Comparison of ENCODE assay signal across 8 cellular contexts in genomic region chr9:3508531-3509374, GRCh38. TPM values are rescaled to one million over a fixed set of nuclear protein-coding genes. Genes with fewer than 3 reads are reported as not detected.
A peak's percentile ranks its signal among the peaks of the same experiment; 100 is the strongest.
DNase-seq lines count a peak whose midpoint lies in the region; ATAC-seq and TF ChIP-seq lines count a peak whose summit lies in the region.

No MANE protein-coding gene starts in this region.

- no peak overlapping the region for H3K27ac ChIP-seq in naive thymus-derived CD4-positive, alpha-beta T cell (ENCODE audit: low read depth, low read length)

- no peaks in the 10 kb centered on the region for H3K9me3 ChIP-seq in naive thymus-derived CD4-positive, alpha-beta T cell (ENCODE audit: control insufficient read depth in 2 of 3, low read length in 3 of 3)

- peaks cover 5% of the 10 kb centered on the region for H3K36me3 Mint-ChIP-seq in activated B cell treated with CpG ODN at 0.5 μM for 24 hours (ENCODE audit: low read depth)
- H3K36me3 Mint-ChIP-seq in naive thymus-derived CD4-positive, alpha-beta T cell, result peaks cover 0 to 8% (median 0%) of the 10 kb centered on the region in 5 donors

- no peak overlapping the region for H3K4me3 ChIP-seq in naive thymus-derived CD4-positive, alpha-beta T cell (ENCODE audit: low read length)

- peak overlapping the region; percentile 92 for H3K27ac Mint-ChIP-seq in activated B cell treated with CpG ODN at 0.5 μM for 24 hours
- H3K27ac Mint-ChIP-seq in naive thymus-derived CD4-positive, alpha-beta T cell, result peak overlapping the region in 5 of 9 donors; percentile 24 to 83 (median 76)

- H3K4me1 Mint-ChIP-seq in activated B cell treated with CpG ODN at 0.5 μM for 24 hours, result peaks cover 44% of the 10 kb centered on the region
- peaks cover 23 to 62% (median 42%) of the 10 kb centered on the region in 7 donors for H3K4me1 Mint-ChIP-seq in naive thymus-derived CD4-positive, alpha-beta T cell

- ATAC-seq in GM21723 (IDR thresholded peaks at IDR 0.05; ENCODE audit: unreplicated experiment) (peak; percentile 46), activated B cell treated with CpG ODN at 0.5 μM for 24 hours (ENCODE audit: low read depth) (peak; percentile 53), GM21529 (IDR thresholded peaks at IDR 0.05; ENCODE audit: unreplicated experiment) (no peak)
- ATAC-seq in naive thymus-derived CD4-positive, alpha-beta T cell, result no peak

- H3K36me3 ChIP-seq in naive thymus-derived CD4-positive, alpha-beta T cell (ENCODE audit: control insufficient read depth in 2 of 3, insufficient read depth in 3 of 3, low read length in 3 of 3), result no peaks in the 10 kb centered on the region

- H3K4me3 Mint-ChIP-seq in activated B cell treated with CpG ODN at 0.5 μM for 24 hours, result peak overlapping the region; percentile 78
- H3K4me3 Mint-ChIP-seq in naive thymus-derived CD4-positive, alpha-beta T cell, result peak overlapping the region in 8 of 10 donors; percentile 6 to 66 (median 38)

- no peak for TF ChIP-seq CTCF in activated B cell treated with CpG ODN at 0.5 μM for 24 hours (IDR thresholded peaks at IDR 0.05)

- intact Hi-C loops in activated B cell treated with CpG ODN at 0.5 μM for 24 hours (cut with micrococcal nuclease), result loop anchor here (1.0 kb wide), 2 partner anchors 18 to 29 kb away; partner anchors contain the start of gene RFX3
- intact Hi-C loops in naive thymus-derived CD4-positive, alpha-beta T cell (cut with micrococcal nuclease), result loop anchor here (2.0 kb wide), 2 partner anchors 14 to 18 kb away; no protein-coding TSS in a partner anchor

- peaks cover 0 to 12% of the 10 kb centered on the region in 2 donors for H3K4me1 ChIP-seq in naive thymus-derived CD4-positive, alpha-beta T cell (ENCODE audit: control insufficient read depth in 2 of 2, insufficient read depth in 2 of 2, low read length in 2 of 2)

- no peaks in the 10 kb centered on the region for H3K9me3 Mint-ChIP-seq in activated B cell treated with CpG ODN at 0.5 μM for 24 hours
- peaks cover 0 to 1% (median 0%) of the 10 kb centered on the region in 11 donors for H3K9me3 Mint-ChIP-seq in naive thymus-derived CD4-positive, alpha-beta T cell

- POLR2A ChIA-PET in activated B cell treated with CpG ODN at 0.5 μM for 24 hours (lab: Charles Lee), result interaction anchor here (1.8 to 3.2 kb wide), 6 partner anchors 7 to 35 kb away, joined by 6 to 162 read pairs (median 8); partner anchors contain the start of gene RFX3
- POLR2A ChIA-PET in naive thymus-derived CD4-positive, alpha-beta T cell (lab: Charles Lee), result interaction anchor here (1.1 to 2.3 kb wide), 2 partner anchors 16 to 18 kb away, joined by 3 to 9 read pairs; partner anchors contain the start of gene RFX3

- no peaks in the 10 kb centered on the region for H3K27me3 Mint-ChIP-seq in activated B cell treated with CpG ODN at 0.5 μM for 24 hours
- no peaks in the 10 kb centered on the region for H3K27me3 Mint-ChIP-seq in naive thymus-derived CD4-positive, alpha-beta T cell

- DNase-seq in DMS 273 treated with DMSO at 0.1 percent for 48 hours (lab: John Stamatoyannopoulos, UW), result peak; percentile 36
- DNase-seq in NCI-H1417 treated with DMSO at 0.1 percent for 48 hours (lab: John Stamatoyannopoulos, UW), result peak; percentile 41
- DNase-seq in activated B cell treated with CpG ODN at 0.5 μM for 24 hours, result no peak
- no peak for DNase-seq in naive thymus-derived CD4-positive, alpha-beta T cell
- no peak for DNase-seq in stimulated activated CD4-positive, alpha-beta T cell treated with anti-CD3 and anti-CD28 coated beads, Interleukin-4, amount 100 ng/mL, for 24 hours
- no peak for DNase-seq in NCI-H226

- no peaks in the 10 kb centered on the region for H3K27me3 ChIP-seq in naive thymus-derived CD4-positive, alpha-beta T cell (ENCODE audit: control insufficient read depth in 2 of 2, insufficient read depth in 2 of 2, low read length in 2 of 2)

- CTCF ChIA-PET in activated B cell treated with CpG ODN at 0.5 μM for 24 hours (lab: Charles Lee), result interaction anchor here (1.1 to 1.3 kb wide), 3 partner anchors 28 to 68 kb away, joined by 3 to 4 read pairs (median 4); no protein-coding TSS in a partner anchor
- CTCF ChIA-PET in naive thymus-derived CD4-positive, alpha-beta T cell (lab: Charles Lee), result no interaction called here

RNA-seq across cellular contexts. Expression of gene RFX3, which starts 17.0 kb away (rescaled TPM):
- total RNA-seq in activated B cell treated with CpG ODN at 0.5 μM for 24 hours, result 34.6 and 39.1 TPM in 2 replicates
- total RNA-seq in naive thymus-derived CD4-positive, alpha-beta T cell, result 10 to 100 TPM; 12.8 to 31.7 (median 28.4) TPM
- polyA plus RNA-seq in naive thymus-derived CD4-positive, alpha-beta T cell, result 1 to 10 TPM; 6.2 TPM

Comparison
In these comparisons a context has a peak if more than half of its experiments do, and no peak if none do; other contexts are left out.
1. DNase-seq: peak in DMS 273 treated with DMSO at 0.1 percent for 48 hours (single experiment) and NCI-H1417 treated with DMSO at 0.1 percent for 48 hours (single experiment); none in activated B cell treated with CpG ODN at 0.5 μM for 24 hours (single experiment), naive thymus-derived CD4-positive, alpha-beta T cell (0 of 9), stimulated activated CD4-positive, alpha-beta T cell treated with anti-CD3 and anti-CD28 coated beads, Interleukin-4, amount 100 ng/mL, for 24 hours (single experiment) and NCI-H226 (single experiment).
2. ATAC-seq: peak in GM21723 (single experiment) and activated B cell treated with CpG ODN at 0.5 μM for 24 hours (single experiment); none in naive thymus-derived CD4-positive, alpha-beta T cell (single experiment) and GM21529 (single experiment).